11 cellular contexts compared by ENCODE assay signal in the genomic region with DNA sequence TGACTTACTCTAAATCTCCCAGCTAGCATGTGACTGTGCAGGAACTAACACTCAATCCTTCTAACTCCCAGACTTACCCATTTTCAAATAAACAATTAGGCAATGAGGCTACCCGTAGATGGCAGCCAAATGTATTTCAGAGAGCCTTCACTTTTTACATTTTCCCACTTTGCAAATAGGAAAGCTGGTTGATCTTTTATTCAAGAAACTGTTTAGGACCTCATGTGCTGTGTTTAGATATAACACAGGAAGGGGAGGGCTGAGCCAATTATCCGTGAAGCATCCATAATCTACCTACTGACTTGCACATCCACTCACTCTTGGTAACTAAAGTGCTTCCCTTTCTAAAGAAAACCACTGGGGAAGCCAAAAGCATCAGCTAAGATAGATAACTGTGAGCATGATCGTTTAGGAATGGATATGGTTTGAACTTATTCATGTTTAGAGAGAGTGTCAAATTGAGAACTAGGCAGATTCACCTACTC. TPM values are rescaled to one million over a fixed set of nuclear protein-coding genes. Genes with fewer than 3 reads are reported as not detected.
DNase-seq lines count a peak whose midpoint lies in the region; ATAC-seq and TF ChIP-seq lines count a peak whose summit lies in the region.
"Had no signal": no experiment of that assay in that cellular context is flagged by ENCODE, and none has a peak within 500 bp of the region (broad histone marks: within the 10 kb centered on the region; RNA-seq: fewer than 3 reads in every experiment).

No MANE protein-coding gene starts in this region.

- dilution Hi-C loops in mammary epithelial cell (cut with HindIII; ENCODE audit: low sequenced_read_pairs): no loop called here

- peak overlapping the region; percentile 73 for H3K9ac ChIP-seq in mammary epithelial cell (ENCODE audit: insufficient read depth, low read length)

- H3K27me3 ChIP-seq in mammary epithelial cell (ENCODE audit: insufficient read depth, low read length) (no peaks in the 10 kb centered on the region), HAP-1 (ENCODE audit: low read depth) (no peaks in the 10 kb centered on the region)

- peaks cover 49% of the 10 kb centered on the region for H3K4me1 Mint-ChIP-seq in nephron progenitor cell

- H3K36me3 ChIP-seq in mammary epithelial cell (ENCODE audit: insufficient read depth, low read length) (no peaks in the 10 kb centered on the region), HAP-1 (replicated peaks) (no peaks in the 10 kb centered on the region)

- in situ Hi-C loops in Caki2 (cut with HindIII; ENCODE audit: low pct_unique_long_range_greater_than_20kb, low sequenced_read_pairs): no loop called here
- in situ Hi-C loops in KBM-7 (cut with MboI; ENCODE audit: low pct_unique_long_range_greater_than_20kb, low sequenced_read_pairs): no loop called here
- in situ Hi-C loops in mammary epithelial cell (cut with MboI; ENCODE audit: low sequenced_read_pairs in 2 of 2): no loop called here
- in situ Hi-C loops in HAP-1 (cut with MboI; ENCODE audit: low sequenced_read_pairs): no loop called here

- no TSS peak for BruUV-seq in mammary epithelial cell (replicated peaks; lab: Mats Ljungman, UMichigan)

- H3K9me3 ChIP-seq in mammary epithelial cell (replicated peaks; ENCODE audit: insufficient read depth, low read length): no peaks in the 10 kb centered on the region
- no peaks in the 10 kb centered on the region for H3K9me3 ChIP-seq in HAP-1

- H3K36me3 Mint-ChIP-seq in nephron progenitor cell (ENCODE audit: low read depth): peaks cover 30% of the 10 kb centered on the region

- H3K9me3 Mint-ChIP-seq in nephron progenitor cell: peaks cover 4% of the 10 kb centered on the region

- DNase-seq in Caki2 (ENCODE audit: low read depth) (peak; percentile 57), KBM-7 (peak; percentile 20), mammary epithelial cell (no peak), nephron progenitor cell (no peak), NCI-H345 (lab: John Stamatoyannopoulos, UW) (no peak), HAP-1 (ENCODE audit: low spot score in 2 of 2) (no peak)
- no peak for DNase-seq in activated CD8-positive, alpha-beta memory T cell treated with anti-CD3 and anti-CD28 coated beads, Interleukin-2, amount 50 U/mL, for 4 hours
- DNase-seq: NCI-H510A treated with DMSO at 0.1 percent for 48 hours, posterior cingulate gyrus, T-helper 9 cell had no signal

- H3K27ac Mint-ChIP-seq in nephron progenitor cell: peak overlapping the region; percentile 12

- H3K4me2 ChIP-seq in mammary epithelial cell (ENCODE audit: insufficient read depth, low read depth, low read length): peak overlapping the region; percentile 83

- H3K79me2 ChIP-seq in mammary epithelial cell (ENCODE audit: insufficient read depth, low read length): peaks cover 61% of the 10 kb centered on the region

- ATAC-seq in GM19328 (IDR thresholded peaks at IDR 0.05; ENCODE audit: unreplicated experiment): no peak

- TF ChIP-seq CTCF in mammary epithelial cell (conservative IDR thresholded peaks at IDR 0.05 in 1 of 2, IDR thresholded peaks at IDR 0.05 in 1 of 2; ENCODE audit: extremely low read depth in 1 of 2, insufficient read depth in 1 of 2, low read depth in 1 of 2, low read length in 2 of 2) (no peak), nephron progenitor cell (IDR thresholded peaks at IDR 0.05) (no peak)

- intact Hi-C loops in mammary epithelial cell (cut with micrococcal nuclease): loop anchor here (5.0 kb wide), 1 partner anchor 72 kb away; no protein-coding TSS in a partner anchor

- CTCF ChIA-PET in mammary epithelial cell (lab: Charles Lee; ENCODE audit: low non-redundant PET): interaction anchor here (0.6 kb wide), 1 partner anchor 34 kb away, joined by 3 read pairs; no protein-coding TSS in a partner anchor

- H3K4me3 ChIP-seq in mammary epithelial cell (replicated peaks in 1 of 3; ENCODE audit: insufficient read depth in 1 of 3, low read depth in 2 of 3, low read length in 3 of 3): no peak overlapping the region
- H3K4me3 ChIP-seq in HAP-1: no peak overlapping the region

- 73% methylated on average over 3 of the region's 3 CpGs for WGBS in mammary epithelial cell (ENCODE audit: low coverage, missing lambda C conversion rate)

- peak overlapping the region; percentile 97 for H3K27ac ChIP-seq in mammary epithelial cell (ENCODE audit: insufficient read depth, low read depth, low read length)

- H2AFZ ChIP-seq in mammary epithelial cell (ENCODE audit: low read depth, low read length): no peak overlapping the region

- H3K27me3 Mint-ChIP-seq in nephron progenitor cell (ENCODE audit: low read depth, poor library complexity): no peaks in the 10 kb centered on the region

- peaks cover 68% of the 10 kb centered on the region for H3K4me1 ChIP-seq in mammary epithelial cell (ENCODE audit: insufficient read depth, low read length)
- H3K4me1 ChIP-seq in HAP-1: peaks cover 18% of the 10 kb centered on the region

- H3K4me3 Mint-ChIP-seq in nephron progenitor cell: no peak overlapping the region

- H4K20me1 ChIP-seq in mammary epithelial cell (ENCODE audit: insufficient read depth, low read length): no peaks in the 10 kb centered on the region

RNA-seq across cellular contexts. Expression of gene MBNL2, which starts 33.4 kb away (rescaled TPM):
- total RNA-seq in Caki2 (2014; rRNA removed; shearing (Covaris generic); ENCODE audit: low replicate concordance): 9.6 and 14.0 TPM in 2 replicates
- total RNA-seq in mammary epithelial cell: 100 to 1,000 TPM in 1 of 2 donors, 10 to 100 TPM in 1; 37.5 to 125 TPM
- 20.0 TPM for polyA plus RNA-seq in mammary epithelial cell
- polyA minus RNA-seq in mammary epithelial cell: 33.9 TPM

Comparison
In these comparisons a context has a peak if more than half of its experiments do, and no peak if none do; other contexts are left out.
1. DNase-seq: peak in Caki2 (single experiment) and KBM-7 (single experiment); none in mammary epithelial cell (single experiment), nephron progenitor cell (single experiment), NCI-H345 (single experiment), HAP-1 (0 of 2) and activated CD8-positive, alpha-beta memory T cell treated with anti-CD3 and anti-CD28 coated beads, Interleukin-2, amount 50 U/mL, for 4 hours (single experiment).